In the genomic region with DNA sequence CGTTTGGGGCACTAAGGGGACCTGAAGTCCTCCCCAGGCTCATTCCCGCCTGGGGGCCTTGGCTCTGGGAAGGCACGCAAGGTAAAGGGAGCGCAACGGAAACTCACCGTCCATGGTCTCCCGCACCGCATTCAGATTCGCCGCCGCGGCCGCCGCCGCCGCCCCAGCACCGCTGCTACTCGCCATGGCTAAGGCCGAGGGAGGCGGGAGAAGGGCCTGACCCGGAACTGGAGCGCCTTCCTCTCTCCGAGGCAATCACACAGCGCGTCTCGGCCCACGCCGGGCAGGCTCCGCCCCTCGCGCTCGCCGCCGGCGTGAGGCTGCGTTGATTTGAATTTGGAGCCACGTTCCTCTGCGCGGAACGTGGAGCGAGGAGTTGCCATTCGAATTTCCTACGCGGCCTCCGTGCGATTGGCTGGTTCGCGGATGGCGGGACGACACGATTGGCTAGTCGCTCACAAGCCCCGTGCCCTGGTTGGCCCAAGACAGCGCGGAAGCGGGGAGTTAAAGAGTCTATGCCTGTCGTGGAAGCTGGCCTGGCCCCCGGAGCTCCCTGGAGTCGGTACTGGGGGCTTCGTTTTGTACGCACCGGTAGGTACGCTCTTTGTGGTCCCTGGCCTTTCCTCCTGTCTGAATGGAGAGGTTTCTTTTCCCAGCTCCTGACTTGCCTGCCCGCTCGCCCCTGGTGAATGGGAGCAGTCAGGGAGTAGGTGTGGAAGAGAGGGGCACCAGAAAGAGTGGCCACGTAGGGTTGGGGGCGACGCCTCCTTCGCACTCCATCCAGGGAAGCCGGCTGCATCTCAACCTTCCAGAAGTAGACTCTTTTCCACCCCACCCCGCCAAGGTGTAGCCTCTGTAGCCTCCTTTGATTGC, we compare ENCODE assay signal across 8 cellular contexts. TPM values are rescaled to one million over a fixed set of nuclear protein-coding genes. Genes with fewer than 3 reads are reported as not detected.
DNase-seq lines count a peak whose midpoint lies in the region; ATAC-seq and TF ChIP-seq lines count a peak whose summit lies in the region.

A gene (plus strand): TSS at position 507 of the 873 bp plus-strand sequence. CDS start 1,018 bp downstream, outside the sequence.
A gene with protein sequence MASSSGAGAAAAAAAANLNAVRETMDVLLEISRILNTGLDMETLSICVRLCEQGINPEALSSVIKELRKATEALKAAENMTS (minus strand): TSS at position 213 of the 873 bp plus-strand sequence. CDS start 27 bp downstream, at position 186.

- H3K27ac ChIP-seq in DND-41 (ENCODE audit: low read length) (peak within 1 kb of the TSS; percentile 96), KOPT-K1 (ENCODE audit: low read depth, low read length, poor library complexity, severe bottlenecking) (peak within 1 kb of the TSS; percentile 93), Peyer's patch (peak within 1 kb of the TSS; percentile 60 to 81 (median 64)), esophagus (ENCODE audit: low read depth in 2 of 2, low read length in 1 of 2) (peak within 1 kb of the TSS; percentile 26 to 74)

- H3K9me3 ChIP-seq in DND-41 (ENCODE audit: insufficient read depth, low read length, severe bottlenecking) (no peaks in the 10 kb centered on the region), KOPT-K1 (ENCODE audit: insufficient read depth, low read length, poor library complexity, severe bottlenecking) (no peaks in the 10 kb centered on the region), Peyer's patch (no peaks in the 10 kb centered on the region), esophagus (ENCODE audit: control insufficient read depth in 2 of 2, insufficient read depth in 1 of 2, low read depth in 1 of 2, low read length in 1 of 2) (no peaks in the 10 kb centered on the region), mucosa of stomach (ENCODE audit: control insufficient read depth, low read length) (no peaks in the 10 kb centered on the region)

- peak; percentile 17 to 47 for TF ChIP-seq POLR2A in Peyer's patch (IDR thresholded peaks at IDR 0.05)

- ATAC-seq in DND-41 (ENCODE audit: insufficient read depth, low read depth) (peak; percentile 89), GM21825 (IDR thresholded peaks at IDR 0.05; ENCODE audit: unreplicated experiment) (peak; percentile 96)
- ATAC-seq in activated T-cell treated with anti-CD3 and anti-CD28 coated beads, Interleukin-2, amount 50 U/mL, for 4 hours: peak; percentile 94 to 95

- peaks cover 49% of the 10 kb centered on the region for H3K4me1 Mint-ChIP-seq in activated T-cell treated with anti-CD3 and anti-CD28 coated beads, Interleukin-2, amount 50 U/mL, for 4 hours (ENCODE audit: low read depth)

- H3K27me3 ChIP-seq in DND-41 (ENCODE audit: insufficient read depth, low read length, poor library complexity): no peaks in the 10 kb centered on the region
- H3K27me3 ChIP-seq in Peyer's patch: no peaks in the 10 kb centered on the region
- H3K27me3 ChIP-seq in esophagus (ENCODE audit: control insufficient read depth in 1 of 2, insufficient read depth in 2 of 2, low read length in 2 of 2): no peaks in the 10 kb centered on the region
- H3K27me3 ChIP-seq in mucosa of stomach (ENCODE audit: control insufficient read depth, insufficient read depth, low read length): no peaks in the 10 kb centered on the region

- no peak for TF ChIP-seq CTCF in DND-41 (IDR thresholded peaks at IDR 0.05; ENCODE audit: borderline replicate concordance, extremely low read depth, low read length, poor library complexity, severe bottlenecking)
- no peak for TF ChIP-seq CTCF in Peyer's patch (IDR thresholded peaks at IDR 0.05)

- peaks cover 20% of the 10 kb centered on the region; the same call in 1 of the 2 replicates for H4K20me1 ChIP-seq in DND-41 (ENCODE audit: insufficient read depth, low read length)

- H3K36me3 ChIP-seq in DND-41 (ENCODE audit: insufficient read depth, low read length) (peaks cover 26% of the 10 kb centered on the region), KOPT-K1 (ENCODE audit: insufficient read depth, low read length) (peaks cover 58% of the 10 kb centered on the region), Peyer's patch (no peaks in the 10 kb centered on the region), esophagus (ENCODE audit: control insufficient read depth in 2 of 2, insufficient read depth in 2 of 2, low read length in 1 of 2) (no peaks in the 10 kb centered on the region), mucosa of stomach (ENCODE audit: control insufficient read depth, insufficient read depth, low read length) (no peaks in the 10 kb centered on the region)

- H3K79me2 ChIP-seq in DND-41 (ENCODE audit: insufficient read depth, low read length): peaks cover 91% of the 10 kb centered on the region

- H3K4me1 ChIP-seq in DND-41 (ENCODE audit: insufficient read depth, low read length) (peaks cover 58% of the 10 kb centered on the region), Peyer's patch (peaks cover 0 to 22% (median 8%) of the 10 kb centered on the region in 4 donors), esophagus (ENCODE audit: control insufficient read depth in 2 of 2, insufficient read depth in 2 of 2, low read length in 1 of 2) (peaks cover 0 to 2% of the 10 kb centered on the region in 2 donors), mucosa of stomach (ENCODE audit: control insufficient read depth, insufficient read depth, low read length) (no peaks in the 10 kb centered on the region)

- peaks cover 18% of the 10 kb centered on the region for H3K36me3 Mint-ChIP-seq in activated T-cell treated with anti-CD3 and anti-CD28 coated beads, Interleukin-2, amount 50 U/mL, for 4 hours (ENCODE audit: insufficient read depth)

- 0% methylated on average over 68 to 71 of the region's 71 CpGs for WGBS in esophagus, 2 donors

- H3K9me3 Mint-ChIP-seq in activated T-cell treated with anti-CD3 and anti-CD28 coated beads, Interleukin-2, amount 50 U/mL, for 4 hours: no peaks in the 10 kb centered on the region

- H3K9ac ChIP-seq in DND-41 (ENCODE audit: low read depth, low read length): peak within 1 kb of the TSS; percentile 96
- H3K9ac ChIP-seq in mucosa of stomach (ENCODE audit: low read length): peak within 1 kb of the TSS; percentile 85

- DNase-seq in DND-41 (peak; percentile 97), Peyer's patch (peak; percentile 92 to 98 (median 98))
- peak; percentile 92 for DNase-seq in activated T-cell treated with anti-CD3 and anti-CD28 coated beads, Interleukin-2, amount 50 U/mL, for 4 hours
- DNase-seq in stimulated activated CD8-positive, alpha-beta memory T cell treated with anti-CD3 and anti-CD28 coated beads, Interleukin-4, amount 100 ng/mL, for 48 hours: peak; percentile 94

- peak within 1 kb of the TSS; percentile 95 for H3K4me3 Mint-ChIP-seq in activated T-cell treated with anti-CD3 and anti-CD28 coated beads, Interleukin-2, amount 50 U/mL, for 4 hours

- H2AFZ ChIP-seq in DND-41 (ENCODE audit: low read depth, low read length): peak within 1 kb of the TSS; percentile 95

- no peaks in the 10 kb centered on the region for H3K27me3 Mint-ChIP-seq in activated T-cell treated with anti-CD3 and anti-CD28 coated beads, Interleukin-2, amount 50 U/mL, for 4 hours (ENCODE audit: low read depth)

- peak within 1 kb of the TSS; percentile 81 to 86 for H3K4me3 ChIP-seq in DND-41 (ENCODE audit: low read depth in 1 of 2, low read length in 2 of 2)
- peak within 1 kb of the TSS; percentile 64 to 92 (median 88) for H3K4me3 ChIP-seq in Peyer's patch
- H3K4me3 ChIP-seq in esophagus (ENCODE audit: low read depth in 1 of 2, low read length in 2 of 2): peak within 1 kb of the TSS; percentile 86 to 95
- peak within 1 kb of the TSS; percentile 78 for H3K4me3 ChIP-seq in mucosa of stomach (ENCODE audit: low read length)

- H3K4me2 ChIP-seq in DND-41 (ENCODE audit: insufficient read depth, low read length): peak within 1 kb of the TSS; percentile 86

RNA-seq across cellular contexts. Expression of the first gene that starts in this region (rescaled TPM):
- 10 to 100 TPM in 2 of 4 donors, 1 to 10 TPM in 2; 5.0 to 22.3 (median 10.2) TPM for total RNA-seq in Peyer's patch
- 10 to 100 TPM in 1 of 3 donors, 1 to 10 TPM in 2; 7.6 to 11.1 (median 8.1) TPM for total RNA-seq in activated T-cell treated with anti-CD3 and anti-CD28 coated beads, Interleukin-2, amount 50 U/mL, for 4 hours
- polyA plus RNA-seq in esophagus: 1 to 10 TPM; 3.2 to 3.7 TPM

RNA-seq across cellular contexts. Expression of the second gene that starts in this region (rescaled TPM):
- 1 to 10 TPM; 1.4 to 2.1 (median 1.7) TPM for total RNA-seq in Peyer's patch
- total RNA-seq in activated T-cell treated with anti-CD3 and anti-CD28 coated beads, Interleukin-2, amount 50 U/mL, for 4 hours: 10 to 100 TPM; 21.9 to 25.4 (median 24.8) TPM
- 1 to 10 TPM; 7.2 to 7.8 TPM for polyA plus RNA-seq in esophagus

Comparison
In these comparisons a context has a peak if more than half of its experiments do, and no peak if none do; other contexts are left out.
1. Peak in every context shown above with its lines: DNase-seq, ATAC-seq, H3K4me3 ChIP-seq and H3K27ac ChIP-seq.
2. RNA of the second gene that starts in this region (total RNA-seq): 21.9 to 25.4 TPM in activated T-cell treated with anti-CD3 and anti-CD28 coated beads, Interleukin-2, amount 50 U/mL, for 4 hours; 1.4 to 2.1 TPM in Peyer's patch; every median in the first group is over 4 times any median in the second.